11 cellular contexts compared by ENCODE assay signal in the genomic region with DNA sequence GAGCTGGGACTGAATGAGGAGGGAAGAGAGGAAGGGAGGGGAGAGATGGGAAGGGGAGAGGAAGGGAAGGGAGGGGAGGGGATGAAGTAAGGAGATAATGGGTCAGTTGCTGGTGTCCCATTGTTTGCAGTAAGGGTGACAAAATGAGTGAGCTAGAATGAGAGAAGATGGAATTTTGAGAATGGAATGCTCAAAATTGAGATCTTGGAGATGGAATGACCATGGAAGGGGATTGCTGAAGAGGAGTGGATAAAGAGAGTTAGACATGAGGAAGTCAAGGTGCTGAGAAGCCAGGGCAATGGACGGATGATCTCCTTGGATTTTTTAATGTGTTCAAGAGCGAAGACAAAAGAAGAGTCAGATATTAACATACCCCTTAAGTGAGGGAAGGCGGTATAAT.
"Had no signal": no experiment of that assay in that cellular context is flagged by ENCODE, and none has a peak within 500 bp of the region (broad histone marks: within the 10 kb centered on the region; RNA-seq: fewer than 3 reads in every experiment).

No MANE protein-coding gene starts in this region.

- FAIRE-seq: H1, H54 had no signal

- H3K4me3 Mint-ChIP-seq: GM23338, H9, HFFc6 had no signal

- H3K27ac Mint-ChIP-seq: GM23338, H9, HFFc6 had no signal

- H3K36me3 ChIP-seq: HAP-1 had no signal

- DNase-seq: GM23248, GOT3, H7, H9, HCEC 1CT, HFFc6 had no signal

- H3K4me3 ChIP-seq: GM23248, GM23338, HAP-1 had no signal

- H3K4me1 Mint-ChIP-seq: GM23338 had no signal

- H3K9me3 Mint-ChIP-seq: GM23338, H9 had no signal

- ATAC-seq: GM23338, HCT116 had no signal

- H3K4me1 ChIP-seq: HAP-1 had no signal

- H2AFZ ChIP-seq: GM23248, GM23338 had no signal

- H3K9ac ChIP-seq: GM23248 had no signal

- H3K9me3 ChIP-seq: HAP-1 had no signal

- H3K27ac ChIP-seq: GM23248 had no signal

- H3K4me2 ChIP-seq: GM23338 had no signal
